In the genomic region with DNA sequence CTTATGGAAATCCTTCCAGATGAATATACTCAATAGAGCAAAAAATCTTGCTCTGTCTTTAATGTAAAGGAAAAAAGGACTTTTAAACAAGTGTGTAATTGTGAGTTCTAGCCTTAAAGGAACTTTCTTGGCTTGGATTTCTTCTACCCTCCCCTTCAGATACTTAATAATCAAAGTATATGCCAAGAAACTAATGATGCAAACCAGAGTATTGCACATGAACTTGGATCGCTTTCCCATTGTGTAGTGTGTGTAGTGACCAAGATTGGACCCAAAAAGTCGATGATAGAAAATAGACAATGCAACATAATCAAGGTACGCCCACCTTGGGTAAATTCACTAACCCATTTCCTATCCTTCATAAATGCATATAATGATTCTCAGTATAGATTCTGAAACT, we compare ENCODE assay signal across 13 cellular contexts.
A peak's percentile ranks its signal among the peaks of the same experiment; 100 is the strongest.
DNase-seq lines count a peak whose midpoint lies in the region; ATAC-seq and TF ChIP-seq lines count a peak whose summit lies in the region.
"Had no signal": no experiment of that assay in that cellular context is flagged by ENCODE, and none has a peak within 500 bp of the region (broad histone marks: within the 10 kb centered on the region; RNA-seq: fewer than 3 reads in every experiment).

No MANE protein-coding gene starts in this region.

- no peak for TF ChIP-seq EP300 in esophagus muscularis mucosa (IDR thresholded peaks at IDR 0.05)

- H3K27ac ChIP-seq in psoas muscle (no peak overlapping the region), esophagus muscularis mucosa (replicated peaks in 1 of 4) (peak overlapping the region in 1 of 4 donors; percentile 55)
- H3K27ac ChIP-seq: colonic mucosa, VCaP had no signal

- H3K4me3 ChIP-seq in psoas muscle (peak overlapping the region; percentile 9), esophagus muscularis mucosa (no peak overlapping the region)
- H3K4me3 ChIP-seq: colonic mucosa had no signal

- no peak for TF ChIP-seq POLR2A in esophagus muscularis mucosa (IDR thresholded peaks at IDR 0.05; ENCODE audit: low read depth)

- peak; percentile 20 for ATAC-seq in GM19452 (IDR thresholded peaks at IDR 0.05; ENCODE audit: unreplicated experiment)
- peak; percentile 14 for ATAC-seq in HG02642 (IDR thresholded peaks at IDR 0.05; ENCODE audit: poor library complexity, unreplicated experiment)
- no peak for ATAC-seq in WTC11
- ATAC-seq in psoas muscle, result no peak

- H3K9me3 Mint-ChIP-seq in WTC11, result no peaks in the 10 kb centered on the region

- CTCF ChIA-PET in WTC11 (lab: Charles Lee), result interaction anchor here (1.2 to 3.9 kb wide), 11 partner anchors 8 to 265 kb away, joined by 3 to 46 read pairs (median 10); no protein-coding TSS in a partner anchor

- DNase-seq in WTC11 (ENCODE audit: low spot score), result no peak
- no peak for DNase-seq in psoas muscle
- DNase-seq in esophagus muscularis mucosa (ENCODE audit: extremely low spot score), result no peak
- DNase-seq in SHP77 treated with DMSO at 0.1 percent for 48 hours (lab: John Stamatoyannopoulos, UW), result no peak
- no peak for DNase-seq in amniotic stem cell (lab: John Stamatoyannopoulos, UW)
- DNase-seq: activated gamma-delta T cell; colonic mucosa; NCI-H1092; NCI-H524; stimulated activated naive CD4-positive, alpha-beta T cell treated with Interleukin-2 at 50 U/mL for 16 hours had no signal

- H3K4me3 Mint-ChIP-seq in WTC11, result no peak overlapping the region

- H3K9me3 ChIP-seq in psoas muscle, result no peaks in the 10 kb centered on the region
- no peaks in the 10 kb centered on the region for H3K9me3 ChIP-seq in esophagus muscularis mucosa
- H3K9me3 ChIP-seq: colonic mucosa had no signal

- no peaks in the 10 kb centered on the region for H3K36me3 Mint-ChIP-seq in WTC11

- H3K4me1 ChIP-seq in psoas muscle (peaks cover 72% of the 10 kb centered on the region), esophagus muscularis mucosa (peaks cover 23 to 42% (median 35%) of the 10 kb centered on the region in 4 donors)
- H3K4me1 ChIP-seq: colonic mucosa had no signal

- POLR2A ChIA-PET in WTC11 (lab: Charles Lee), result interaction anchor here (1.0 kb wide), 1 partner anchor 9 kb away, joined by 16 read pairs; no protein-coding TSS in a partner anchor

- no peaks in the 10 kb centered on the region for H3K36me3 ChIP-seq in psoas muscle (ENCODE audit: insufficient read depth in 1 of 2, low read depth in 1 of 2)
- H3K36me3 ChIP-seq in esophagus muscularis mucosa, result no peaks in the 10 kb centered on the region
- H3K36me3 ChIP-seq: colonic mucosa had no signal

- WGBS in psoas muscle, 3 donors, result 91 to 94% (median 91%) methylated on average over 3 of the region's 3 CpGs
- 87% methylated on average over 3 of the region's 3 CpGs for WGBS in esophagus muscularis mucosa

- intact Hi-C loops in psoas muscle (cut with DNase I) (loop anchor here in 1 of 2 donors (2.0 to 5.0 kb wide), 2 partner anchors 35 kb away; no protein-coding TSS in a partner anchor), esophagus muscularis mucosa (cut with DNase I) (loop anchor here (5.0 to 10.0 kb wide), 2 partner anchors 35 to 53 kb away; no protein-coding TSS in a partner anchor)

- no peaks in the 10 kb centered on the region for H3K27me3 ChIP-seq in psoas muscle (ENCODE audit: insufficient read depth in 3 of 3, low read length in 2 of 3)
- H3K27me3 ChIP-seq in esophagus muscularis mucosa, result no peaks in the 10 kb centered on the region
- H3K27me3 ChIP-seq: colonic mucosa had no signal

- TF ChIP-seq CTCF in WTC11 (IDR thresholded peaks at IDR 0.05), result no peak
- no peak for TF ChIP-seq CTCF in psoas muscle (IDR thresholded peaks at IDR 0.05)
- TF ChIP-seq CTCF in esophagus muscularis mucosa (IDR thresholded peaks at IDR 0.05), result no peak

- H3K27ac Mint-ChIP-seq in WTC11, result peak overlapping the region; percentile 52; the same call in 1 of the 2 replicates

- peaks cover 15% of the 10 kb centered on the region for H3K4me1 Mint-ChIP-seq in WTC11

- no peaks in the 10 kb centered on the region for H3K27me3 Mint-ChIP-seq in WTC11 (ENCODE audit: low read depth)

TF ChIP-seq in WTC11, 78 proteins besides CTCF, POLR2A, EP300 and RAD21:
- TF ChIP-seq, protein P1, sequence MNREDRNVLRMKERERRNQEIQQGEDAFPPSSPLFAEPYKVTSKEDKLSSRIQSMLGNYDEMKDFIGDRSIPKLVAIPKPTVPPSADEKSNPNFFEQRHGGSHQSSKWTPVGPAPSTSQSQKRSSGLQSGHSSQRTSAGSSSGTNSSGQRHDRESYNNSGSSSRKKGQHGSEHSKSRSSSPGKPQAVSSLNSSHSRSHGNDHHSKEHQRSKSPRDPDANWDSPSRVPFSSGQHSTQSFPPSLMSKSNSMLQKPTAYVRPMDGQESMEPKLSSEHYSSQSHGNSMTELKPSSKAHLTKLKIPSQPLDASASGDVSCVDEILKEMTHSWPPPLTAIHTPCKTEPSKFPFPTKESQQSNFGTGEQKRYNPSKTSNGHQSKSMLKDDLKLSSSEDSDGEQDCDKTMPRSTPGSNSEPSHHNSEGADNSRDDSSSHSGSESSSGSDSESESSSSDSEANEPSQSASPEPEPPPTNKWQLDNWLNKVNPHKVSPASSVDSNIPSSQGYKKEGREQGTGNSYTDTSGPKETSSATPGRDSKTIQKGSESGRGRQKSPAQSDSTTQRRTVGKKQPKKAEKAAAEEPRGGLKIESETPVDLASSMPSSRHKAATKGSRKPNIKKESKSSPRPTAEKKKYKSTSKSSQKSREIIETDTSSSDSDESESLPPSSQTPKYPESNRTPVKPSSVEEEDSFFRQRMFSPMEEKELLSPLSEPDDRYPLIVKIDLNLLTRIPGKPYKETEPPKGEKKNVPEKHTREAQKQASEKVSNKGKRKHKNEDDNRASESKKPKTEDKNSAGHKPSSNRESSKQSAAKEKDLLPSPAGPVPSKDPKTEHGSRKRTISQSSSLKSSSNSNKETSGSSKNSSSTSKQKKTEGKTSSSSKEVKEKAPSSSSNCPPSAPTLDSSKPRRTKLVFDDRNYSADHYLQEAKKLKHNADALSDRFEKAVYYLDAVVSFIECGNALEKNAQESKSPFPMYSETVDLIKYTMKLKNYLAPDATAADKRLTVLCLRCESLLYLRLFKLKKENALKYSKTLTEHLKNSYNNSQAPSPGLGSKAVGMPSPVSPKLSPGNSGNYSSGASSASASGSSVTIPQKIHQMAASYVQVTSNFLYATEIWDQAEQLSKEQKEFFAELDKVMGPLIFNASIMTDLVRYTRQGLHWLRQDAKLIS (CRISPR knock-in tag; IDR thresholded peaks at IDR 0.05; ENCODE audit: borderline replicate concordance), result no peak
- TF ChIP-seq, protein P2, sequence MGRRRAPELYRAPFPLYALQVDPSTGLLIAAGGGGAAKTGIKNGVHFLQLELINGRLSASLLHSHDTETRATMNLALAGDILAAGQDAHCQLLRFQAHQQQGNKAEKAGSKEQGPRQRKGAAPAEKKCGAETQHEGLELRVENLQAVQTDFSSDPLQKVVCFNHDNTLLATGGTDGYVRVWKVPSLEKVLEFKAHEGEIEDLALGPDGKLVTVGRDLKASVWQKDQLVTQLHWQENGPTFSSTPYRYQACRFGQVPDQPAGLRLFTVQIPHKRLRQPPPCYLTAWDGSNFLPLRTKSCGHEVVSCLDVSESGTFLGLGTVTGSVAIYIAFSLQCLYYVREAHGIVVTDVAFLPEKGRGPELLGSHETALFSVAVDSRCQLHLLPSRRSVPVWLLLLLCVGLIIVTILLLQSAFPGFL (CRISPR knock-in tag; IDR thresholded peaks at IDR 0.05; ENCODE audit: borderline replicate concordance), result no peak
- TF ChIP-seq ZNF219 (CRISPR knock-in tag; IDR thresholded peaks at IDR 0.05; ENCODE audit: borderline replicate concordance) (no peak), NR1H2 (CRISPR knock-in tag; IDR thresholded peaks at IDR 0.05) (no peak), SMAD3 (CRISPR knock-in tag; IDR thresholded peaks at IDR 0.05; ENCODE audit: borderline replicate concordance) (no peak), CREM (CRISPR knock-in tag; IDR thresholded peaks at IDR 0.05) (no peak), JUN (CRISPR knock-in tag; IDR thresholded peaks at IDR 0.05) (no peak)

Comparison
In these comparisons a context has a peak if more than half of its experiments do, and no peak if none do; other contexts are left out.
1. ATAC-seq: peak in GM19452 (single experiment) and HG02642 (single experiment); none in WTC11 (single experiment) and psoas muscle (0 of 4).